In the genomic region with DNA sequence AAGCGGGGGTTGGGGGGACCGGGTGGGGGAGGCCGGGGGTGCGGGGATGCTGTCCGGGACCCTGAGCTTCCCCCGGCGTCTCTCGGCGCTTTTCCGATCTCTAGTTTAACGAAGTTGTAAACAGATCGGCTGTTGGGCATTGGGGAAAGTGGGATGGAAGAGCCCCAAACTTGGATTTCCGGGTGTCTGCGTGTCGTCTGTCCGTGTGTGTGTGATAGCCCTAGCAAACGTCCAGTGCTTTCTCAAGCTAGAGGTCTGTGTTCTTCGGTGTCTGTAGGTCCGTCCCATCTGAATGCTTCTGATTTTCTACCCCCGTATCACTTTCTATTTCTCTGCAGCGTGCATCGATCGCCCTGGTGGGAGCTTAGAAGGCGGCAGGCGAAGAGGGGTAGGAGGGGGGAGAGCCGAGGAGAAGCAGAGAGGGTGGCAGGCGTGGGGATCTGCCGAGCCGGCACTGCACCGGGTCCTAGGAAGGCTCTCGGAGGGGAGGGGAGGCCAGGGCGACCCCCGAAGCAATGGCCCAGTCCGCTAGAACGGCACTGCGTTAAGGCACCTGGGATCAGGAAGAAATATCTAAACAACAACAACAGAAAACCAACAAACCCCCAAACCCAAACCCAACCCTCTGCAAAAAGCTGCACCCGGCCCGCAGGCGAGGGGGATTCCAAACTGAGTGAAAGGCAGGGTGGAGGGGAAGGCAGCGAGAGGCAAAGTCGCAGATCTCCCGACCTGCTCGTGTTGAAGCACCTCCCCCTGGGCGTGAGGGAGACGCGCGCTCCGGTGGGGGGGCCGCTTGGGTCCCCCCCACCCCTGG, we compare ENCODE assay signal across 8 cellular contexts. TPM values are rescaled to one million over a fixed set of nuclear protein-coding genes. Genes with fewer than 3 reads are reported as not detected.
DNase-seq lines count a peak whose midpoint lies in the region; ATAC-seq and TF ChIP-seq lines count a peak whose summit lies in the region.

No MANE protein-coding gene starts in this region.

- TF ChIP-seq EP300 in transverse colon (IDR thresholded peaks at IDR 0.05; ENCODE audit: low read depth) = no peak

- peak overlapping the region; percentile 14 to 50 (median 38) for H3K4me3 ChIP-seq in heart left ventricle
- peak overlapping the region in 2 of 3 donors; percentile 13 to 47 for H3K4me3 ChIP-seq in liver (ENCODE audit: low read depth in 1 of 3, low read length in 3 of 3)
- peak overlapping the region; percentile 7 to 57 (median 26) for H3K4me3 ChIP-seq in transverse colon

- 1 to 4% (median 2%) methylated on average over 32 to 49 of the region's 49 CpGs for WGBS in heart left ventricle, 4 donors
- WGBS in liver = 4% methylated on average over 49 of the region's 49 CpGs
- 5 to 7% methylated on average over 19 to 48 of the region's 49 CpGs for WGBS in transverse colon (ENCODE audit: low coverage in 1 of 2), 2 donors

- H3K36me3 ChIP-seq in heart left ventricle (no peaks in the 10 kb centered on the region), liver (ENCODE audit: control insufficient read depth in 4 of 4, insufficient read depth in 3 of 4, low read depth in 1 of 4, low read length in 3 of 4) (no peaks in the 10 kb centered on the region), transverse colon (no peaks in the 10 kb centered on the region)

- H3K27ac ChIP-seq in heart left ventricle = no peak overlapping the region
- peak overlapping the region; percentile 45 for H3K27ac ChIP-seq in angular gyrus (ENCODE audit: low read depth, low read length)
- no peak overlapping the region for H3K27ac ChIP-seq in liver (ENCODE audit: low read depth in 1 of 2, low read length in 2 of 2)
- H3K27ac ChIP-seq in transverse colon = no peak overlapping the region

- TF ChIP-seq POLR2A in heart left ventricle (IDR thresholded peaks at IDR 0.05) (no peak), transverse colon (IDR thresholded peaks at IDR 0.05) (no peak)

- DNase-seq in heart left ventricle (no peak), left cardiac atrium (no peak), transverse colon (no peak), NCI-H2196 treated with DMSO at 0.1 percent for 48 hours (lab: John Stamatoyannopoulos, UW; ENCODE audit: unreplicated experiment) (no peak)
- no peak for DNase-seq in stimulated activated CD4-positive, alpha-beta T cell treated with anti-CD3 and anti-CD28 coated beads, Interleukin-2, amount 100 ng/mL, for 48 hours

- peaks cover 0 to 28% (median 21%) of the 10 kb centered on the region in 12 donors for H3K4me1 ChIP-seq in heart left ventricle
- peaks cover 5 to 21% (median 14%) of the 10 kb centered on the region in 4 donors for H3K4me1 ChIP-seq in liver (ENCODE audit: control insufficient read depth in 4 of 4, insufficient read depth in 4 of 4, low read length in 3 of 4)
- H3K4me1 ChIP-seq in transverse colon = peaks cover 0 to 27% (median 14%) of the 10 kb centered on the region in 4 donors

- no peak for ATAC-seq in heart left ventricle
- ATAC-seq in left cardiac atrium = no peak
- ATAC-seq in GM19455 (IDR thresholded peaks at IDR 0.05; ENCODE audit: unreplicated experiment) = no peak

- in situ Hi-C loops in transverse colon (cut with MboI; ENCODE audit: low pct_ligation_motif_present in 1 of 4, low pct_unique_long_range_greater_than_20kb in 1 of 4, low sequenced_read_pairs in 3 of 4) = no loop called here

- H3K27me3 ChIP-seq in heart left ventricle (peaks cover 27 to 92% (median 48%) of the 10 kb centered on the region in 9 donors), liver (ENCODE audit: control insufficient read depth in 4 of 4, insufficient read depth in 4 of 4, low read length in 3 of 4) (peaks cover 5 to 34% (median 10%) of the 10 kb centered on the region in 4 donors), transverse colon (peaks cover 93% of the 10 kb centered on the region)

- intact Hi-C loops in heart left ventricle (cut with DNase I) = no loop called here
- intact Hi-C loops in left cardiac atrium (cut with DNase I) = no loop called here
- intact Hi-C loops in transverse colon (cut with DNase I; ENCODE audit: low total_unique reads) = loop anchor here (10.0 kb wide), 1 partner anchor 46 kb away; no protein-coding TSS in a partner anchor

- H3K9me3 ChIP-seq in heart left ventricle (no peaks in the 10 kb centered on the region), liver (ENCODE audit: control insufficient read depth in 4 of 4, low read length in 3 of 4) (no peaks in the 10 kb centered on the region), transverse colon (no peaks in the 10 kb centered on the region)

- no peak for TF ChIP-seq RAD21 in liver (IDR thresholded peaks at IDR 0.05)

- H3K9ac ChIP-seq in liver (ENCODE audit: low read depth in 1 of 2, low read length in 2 of 2) = no peak overlapping the region

- TF ChIP-seq CTCF in heart left ventricle (IDR thresholded peaks at IDR 0.05) (no peak), liver (IDR thresholded peaks at IDR 0.05; ENCODE audit: low read depth, low read length, missing input control) (no peak), transverse colon (IDR thresholded peaks at IDR 0.05) (no peak)

TF ChIP-seq in liver, 16 proteins besides CTCF, POLR2A, EP300 and RAD21:
- no peak for TF ChIP-seq YY1 (IDR thresholded peaks at IDR 0.05)
- TF ChIP-seq JUND (IDR thresholded peaks at IDR 0.05) = no peak
- no peak for TF ChIP-seq HNF4A (conservative IDR thresholded peaks at IDR 0.05)
- TF ChIP-seq EGR1 (IDR thresholded peaks at IDR 0.05; ENCODE audit: low read depth in 2 of 2) = no peak
- TF ChIP-seq TAF1 (conservative IDR thresholded peaks at IDR 0.05) = no peak
- TF ChIP-seq RXRA (IDR thresholded peaks at IDR 0.05) = no peak
- TF ChIP-seq, protein P1, sequence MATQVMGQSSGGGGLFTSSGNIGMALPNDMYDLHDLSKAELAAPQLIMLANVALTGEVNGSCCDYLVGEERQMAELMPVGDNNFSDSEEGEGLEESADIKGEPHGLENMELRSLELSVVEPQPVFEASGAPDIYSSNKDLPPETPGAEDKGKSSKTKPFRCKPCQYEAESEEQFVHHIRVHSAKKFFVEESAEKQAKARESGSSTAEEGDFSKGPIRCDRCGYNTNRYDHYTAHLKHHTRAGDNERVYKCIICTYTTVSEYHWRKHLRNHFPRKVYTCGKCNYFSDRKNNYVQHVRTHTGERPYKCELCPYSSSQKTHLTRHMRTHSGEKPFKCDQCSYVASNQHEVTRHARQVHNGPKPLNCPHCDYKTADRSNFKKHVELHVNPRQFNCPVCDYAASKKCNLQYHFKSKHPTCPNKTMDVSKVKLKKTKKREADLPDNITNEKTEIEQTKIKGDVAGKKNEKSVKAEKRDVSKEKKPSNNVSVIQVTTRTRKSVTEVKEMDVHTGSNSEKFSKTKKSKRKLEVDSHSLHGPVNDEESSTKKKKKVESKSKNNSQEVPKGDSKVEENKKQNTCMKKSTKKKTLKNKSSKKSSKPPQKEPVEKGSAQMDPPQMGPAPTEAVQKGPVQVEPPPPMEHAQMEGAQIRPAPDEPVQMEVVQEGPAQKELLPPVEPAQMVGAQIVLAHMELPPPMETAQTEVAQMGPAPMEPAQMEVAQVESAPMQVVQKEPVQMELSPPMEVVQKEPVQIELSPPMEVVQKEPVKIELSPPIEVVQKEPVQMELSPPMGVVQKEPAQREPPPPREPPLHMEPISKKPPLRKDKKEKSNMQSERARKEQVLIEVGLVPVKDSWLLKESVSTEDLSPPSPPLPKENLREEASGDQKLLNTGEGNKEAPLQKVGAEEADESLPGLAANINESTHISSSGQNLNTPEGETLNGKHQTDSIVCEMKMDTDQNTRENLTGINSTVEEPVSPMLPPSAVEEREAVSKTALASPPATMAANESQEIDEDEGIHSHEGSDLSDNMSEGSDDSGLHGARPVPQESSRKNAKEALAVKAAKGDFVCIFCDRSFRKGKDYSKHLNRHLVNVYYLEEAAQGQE (IDR thresholded peaks at IDR 0.05) = no peak
- no peak for TF ChIP-seq SP1 (IDR thresholded peaks at IDR 0.05)
- TF ChIP-seq, protein P2, sequence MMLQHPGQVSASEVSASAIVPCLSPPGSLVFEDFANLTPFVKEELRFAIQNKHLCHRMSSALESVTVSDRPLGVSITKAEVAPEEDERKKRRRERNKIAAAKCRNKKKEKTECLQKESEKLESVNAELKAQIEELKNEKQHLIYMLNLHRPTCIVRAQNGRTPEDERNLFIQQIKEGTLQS (IDR thresholded peaks at IDR 0.05) = no peak
- no peak for TF ChIP-seq HNF4G (IDR thresholded peaks at IDR 0.05)
- no peak for TF ChIP-seq GABPA (IDR thresholded peaks at IDR 0.05 in 1 of 2, conservative IDR thresholded peaks at IDR 0.05 in 1 of 2)

RNA-seq across cellular contexts. Expression of a gene that starts 1.0 kb away (rescaled TPM):
- total RNA-seq in heart left ventricle (under 1 TPM in 2 of 9 donors, not detected in 7; 0.04 to 0.34 TPM), left cardiac atrium (not detected), liver (not detected), transverse colon (under 1 TPM in 3 of 4 donors, not detected in 1; 0.32 to 0.75 (median 0.41) TPM)
- polyA plus RNA-seq in heart left ventricle (not detected), liver (not detected)
